ENCODE assay signal across 8 cellular contexts in genomic region chr20:51800769-51801219, GRCh38. TPM values are rescaled to one million over a fixed set of nuclear protein-coding genes. Genes with fewer than 3 reads are reported as not detected.
DNase-seq lines count a peak whose midpoint lies in the region; ATAC-seq and TF ChIP-seq lines count a peak whose summit lies in the region.

No MANE protein-coding gene starts in this region.

- no peak overlapping the region for H3K27ac Mint-ChIP-seq in naive thymus-derived CD8-positive, alpha-beta T cell

- H3K4me1 ChIP-seq in BE2C (no peaks in the 10 kb centered on the region), MM.1S (ENCODE audit: low read length) (no peaks in the 10 kb centered on the region)

- peak overlapping the region; percentile 6 to 74 (median 50) for H3K4me3 Mint-ChIP-seq in naive thymus-derived CD8-positive, alpha-beta T cell

- H3K36me3 ChIP-seq in BE2C (no peaks in the 10 kb centered on the region), MM.1S (replicated peaks; ENCODE audit: insufficient read depth, low read length) (no peaks in the 10 kb centered on the region)

- TF ChIP-seq CTCF in BE2C (IDR thresholded peaks at IDR 0.05; ENCODE audit: low read depth, low read length), result no peak
- no peak for TF ChIP-seq CTCF in MM.1S (IDR thresholded peaks at IDR 0.05; ENCODE audit: low read length)

- no peak overlapping the region for H2AFZ ChIP-seq in MM.1S (ENCODE audit: low read length)

- H3K4me2 ChIP-seq in MM.1S (ENCODE audit: low read depth, low read length), result peak overlapping the region; percentile 98

- H3K4me3 ChIP-seq in BE2C (ENCODE audit: low read depth, low read length) (peak overlapping the region; percentile 56), MM.1S (ENCODE audit: low read length) (peak overlapping the region; percentile 15; the same call in 1 of the 2 replicates)

- H3K9ac ChIP-seq in MM.1S (ENCODE audit: low read length), result no peak overlapping the region

- POLR2A ChIA-PET in naive thymus-derived CD8-positive, alpha-beta T cell (lab: Charles Lee), result no interaction called here

- H3K9me3 ChIP-seq in BE2C (no peaks in the 10 kb centered on the region; the same call in 1 of the 2 replicates), MM.1S (replicated peaks; ENCODE audit: insufficient read depth, low read length) (no peaks in the 10 kb centered on the region)

- no peak overlapping the region for H3K27ac ChIP-seq in MM.1S (ENCODE audit: low read length)

- no peak for ATAC-seq in naive thymus-derived CD8-positive, alpha-beta T cell
- ATAC-seq in HG03432 (IDR thresholded peaks at IDR 0.05; ENCODE audit: unreplicated experiment), result no peak
- ATAC-seq in GM18517 (IDR thresholded peaks at IDR 0.05; ENCODE audit: unreplicated experiment), result no peak

- peaks cover 0 to 3% (median 0%) of the 10 kb centered on the region in 9 donors for H3K9me3 Mint-ChIP-seq in naive thymus-derived CD8-positive, alpha-beta T cell

- H3K9me2 ChIP-seq in MM.1S (replicated peaks; ENCODE audit: insufficient read depth, low read length), result no peaks in the 10 kb centered on the region

- peaks cover 57% of the 10 kb centered on the region for H3K27me3 ChIP-seq in BE2C
- no peaks in the 10 kb centered on the region for H3K27me3 ChIP-seq in MM.1S (replicated peaks; ENCODE audit: insufficient read depth, low read length)

- H3K4me1 Mint-ChIP-seq in naive thymus-derived CD8-positive, alpha-beta T cell, result peaks cover 0 to 14% (median 8%) of the 10 kb centered on the region in 4 donors

- no peaks in the 10 kb centered on the region for H3K36me3 Mint-ChIP-seq in naive thymus-derived CD8-positive, alpha-beta T cell

- DNase-seq in BE2C (peak; percentile 12), MM.1S (no peak), dermis microvascular lymphatic vessel endothelial cell (ENCODE audit: low read depth in 2 of 2) (peak; percentile 4 to 34), GOT3 (lab: John Stamatoyannopoulos, UW) (no peak), NCI-H1092 treated with DMSO at 0.1 percent for 48 hours (lab: John Stamatoyannopoulos, UW) (no peak)
- no peak for DNase-seq in naive thymus-derived CD8-positive, alpha-beta T cell

- no peaks in the 10 kb centered on the region for H3F3A ChIP-seq in MM.1S (ENCODE audit: insufficient read depth, low read length)

- H3K27me3 Mint-ChIP-seq in naive thymus-derived CD8-positive, alpha-beta T cell, result peaks cover 30 to 75% (median 49%) of the 10 kb centered on the region in 5 donors

- H4K20me1 ChIP-seq in MM.1S (ENCODE audit: insufficient read depth, low read length), result no peaks in the 10 kb centered on the region

- no peaks in the 10 kb centered on the region for H3K79me2 ChIP-seq in MM.1S (ENCODE audit: low read length)

RNA-seq across cellular contexts. Expression of gene SALL4, which starts 1.5 kb away (rescaled TPM):
- polyA plus RNA-seq in BE2C (2012; ENCODE audit: insufficient read depth, insufficient read length, low read depth), result not detected
- 0.26 and 0.63 TPM in 2 replicates for total RNA-seq in dermis microvascular lymphatic vessel endothelial cell
- not detected for total RNA-seq in naive thymus-derived CD8-positive, alpha-beta T cell
- polyA plus RNA-seq in naive thymus-derived CD8-positive, alpha-beta T cell, result under 1 TPM in 1 of 3 donors, not detected in 2; 0.03 TPM

RNA-seq across cellular contexts. Expression of gene ATP9A, which starts 32.6 kb away (rescaled TPM):
- 0.32 TPM for polyA plus RNA-seq in BE2C (2012; ENCODE audit: insufficient read depth, insufficient read length, low read depth)
- 54.0 and 75.5 TPM in 2 replicates for total RNA-seq in dermis microvascular lymphatic vessel endothelial cell
- under 1 TPM; 0.08 to 0.19 TPM for total RNA-seq in naive thymus-derived CD8-positive, alpha-beta T cell
- not detected for polyA plus RNA-seq in naive thymus-derived CD8-positive, alpha-beta T cell

Comparison
In these comparisons a context has a peak if more than half of its experiments do, and no peak if none do; other contexts are left out.
1. DNase-seq: peak in BE2C (single experiment) and dermis microvascular lymphatic vessel endothelial cell (2 of 2); none in MM.1S (single experiment), naive thymus-derived CD8-positive, alpha-beta T cell (0 of 10), GOT3 (single experiment) and NCI-H1092 treated with DMSO at 0.1 percent for 48 hours (single experiment).
2. RNA of gene ATP9A, which starts 32.6 kb away (total RNA-seq): 54.0 to 75.5 TPM in dermis microvascular lymphatic vessel endothelial cell; 0.08 to 0.19 TPM in naive thymus-derived CD8-positive, alpha-beta T cell; every median in the first group is over 10 times any median in the second.